1 cellular context compared by ENCODE assay signal in genomic region chr19:862529-863304, GRCh38.
TF ChIP-seq lines count a peak whose summit lies in the region.

No MANE protein-coding gene starts in this region.

TF ChIP-seq in K562, 482 proteins besides CTCF, POLR2A, EP300 and RAD21 (continued from another document and continues in another):
- no peak for TF ChIP-seq THAP7 (CRISPR knock-in tag; IDR thresholded peaks at IDR 0.05)
- TF ChIP-seq ZNF57 (CRISPR knock-in tag; IDR thresholded peaks at IDR 0.05): no peak
- TF ChIP-seq CBX2 (IDR thresholded peaks at IDR 0.05; ENCODE audit: insufficient read depth, low read length, poor library complexity, severe bottlenecking): no peak
- TF ChIP-seq TEAD1 (CRISPR knock-in tag; IDR thresholded peaks at IDR 0.05): peak in 1 of 2 experiments; percentile 26; a peak in 1 of 4 replicates
- no peak for TF ChIP-seq NR2C2 (CRISPR knock-in tag; IDR thresholded peaks at IDR 0.05)
- TF ChIP-seq NR2C2 (tag; IDR thresholded peaks at IDR 0.05): no peak
- peak; percentile 80 for TF ChIP-seq CBX1 (IDR thresholded peaks at IDR 0.05; ENCODE audit: low read depth)
- no peak for TF ChIP-seq COPS2 (conservative IDR thresholded peaks at IDR 0.05)
- TF ChIP-seq ELF2 (CRISPR knock-in tag; IDR thresholded peaks at IDR 0.05): no peak
- TF ChIP-seq CXXC5 (CRISPR knock-in tag; IDR thresholded peaks at IDR 0.05): peak; percentile 53
- TF ChIP-seq RREB1 (CRISPR knock-in tag; IDR thresholded peaks at IDR 0.05): no peak
- peak; percentile 17 for TF ChIP-seq RBBP5 (IDR thresholded peaks at IDR 0.05; ENCODE audit: borderline replicate concordance, insufficient read depth, low read length, poor library complexity, severe bottlenecking)
- TF ChIP-seq TSHZ1 (CRISPR knock-in tag; IDR thresholded peaks at IDR 0.05): no peak
- TF ChIP-seq ZNF384 (IDR thresholded peaks at IDR 0.05; ENCODE audit: low read depth, low read length): no peak
- TF ChIP-seq BCL6 (CRISPR knock-in tag; IDR thresholded peaks at IDR 0.05): no peak
- TF ChIP-seq ZNF121 (CRISPR knock-in tag; conservative IDR thresholded peaks at IDR 0.05): no peak
- TF ChIP-seq HDAC1 (IDR thresholded peaks at IDR 0.05): peak in 1 of 2 experiments; percentile 93; a peak in 2 of 4 replicates
- peak in 1 of 2 experiments; percentile 85; a peak in 2 of 4 replicates for TF ChIP-seq FOXA3 (CRISPR knock-in tag; conservative IDR thresholded peaks at IDR 0.05 in 1 of 2, IDR thresholded peaks at IDR 0.05 in 1 of 2)
- TF ChIP-seq ETS1 (conservative IDR thresholded peaks at IDR 0.05; ENCODE audit: control insufficient read depth, low read depth, low read length): no peak
- no peak for TF ChIP-seq IRF9 (tag; IDR thresholded peaks at IDR 0.05)
- TF ChIP-seq FOXO4 (CRISPR knock-in tag; IDR thresholded peaks at IDR 0.05): no peak
- TF ChIP-seq ATF7 (IDR thresholded peaks at IDR 0.05): 0 out of 2 replicates have a peak, but pooled peaks have one; percentile 22
- peak; percentile 62; the same call in 1 of the 2 replicates for TF ChIP-seq ESRRA (IDR thresholded peaks at IDR 0.05; ENCODE audit: borderline replicate concordance, low read depth)
- TF ChIP-seq EHMT2 (IDR thresholded peaks at IDR 0.05): no peak
- no peak for TF ChIP-seq FOXP1 (CRISPR knock-in tag; IDR thresholded peaks at IDR 0.05)
- no peak for TF ChIP-seq CBX3 (IDR thresholded peaks at IDR 0.05; ENCODE audit: borderline replicate concordance in 1 of 2, low read length in 2 of 2)
- peak; percentile 49 to 73; a peak in 3 of 4 replicates for TF ChIP-seq FOXK2 (conservative IDR thresholded peaks at IDR 0.05 in 1 of 2, IDR thresholded peaks at IDR 0.05 in 1 of 2; ENCODE audit: low read depth in 2 of 2)
- no peak for TF ChIP-seq MCM5 (IDR thresholded peaks at IDR 0.05; ENCODE audit: low read depth)
- TF ChIP-seq FOXP4 (CRISPR knock-in tag; IDR thresholded peaks at IDR 0.05; ENCODE audit: borderline replicate concordance): 0 out of 2 replicates have a peak, but pooled peaks have one; percentile 44
- TF ChIP-seq ZNF174 (CRISPR knock-in tag; IDR thresholded peaks at IDR 0.05): no peak
- TF ChIP-seq ZNF639 (CRISPR knock-in tag; conservative IDR thresholded peaks at IDR 0.05 in 1 of 2, IDR thresholded peaks at IDR 0.05 in 1 of 2): peak in 1 of 2 experiments; percentile 56; a peak in 1 of 4 replicates
- peak; percentile 33 for TF ChIP-seq HNRNPLL (IDR thresholded peaks at IDR 0.05; ENCODE audit: low read depth, low read length, poor library complexity, severe bottlenecking)
- TF ChIP-seq DNMT1 (IDR thresholded peaks at IDR 0.05): no peak
- no peak for TF ChIP-seq ZNF717 (CRISPR knock-in tag; IDR thresholded peaks at IDR 0.05)
- no peak for TF ChIP-seq TBP (optimal IDR thresholded peaks at IDR 0.05; ENCODE audit: low read depth, low read length)
- TF ChIP-seq TSC22D4 (tag; IDR thresholded peaks at IDR 0.05): no peak
- TF ChIP-seq BCOR (IDR thresholded peaks at IDR 0.05): no peak
- no peak for TF ChIP-seq THRA (IDR thresholded peaks at IDR 0.05)
- TF ChIP-seq SNIP1 (IDR thresholded peaks at IDR 0.05; ENCODE audit: low read depth): no peak
- TF ChIP-seq ELF4 (CRISPR knock-in tag; IDR thresholded peaks at IDR 0.05): no peak
